In genomic region chr3:49869525-49870126, GRCh38 we compare ENCODE assay signal across 9 cellular contexts. TPM values are rescaled to one million over a fixed set of nuclear protein-coding genes. Genes with fewer than 3 reads are reported as not detected.
DNase-seq lines count a peak whose midpoint lies in the region; ATAC-seq, FAIRE-seq and TF ChIP-seq lines count a peak whose summit lies in the region.
"Had no signal": no experiment of that assay in that cellular context is flagged by ENCODE, and none has a peak within 500 bp of the region (broad histone marks: within the 10 kb centered on the region; RNA-seq: fewer than 3 reads in every experiment).

CAMKV (minus strand) TSS chr3:49869906; CDS start chr3:49862388, 7,518 bp downstream.

- intact Hi-C loops in pancreas (cut with DNase I), result no loop called here

- H3K4me1 ChIP-seq in cardiac muscle cell (ENCODE audit: low read depth), result peaks cover 9% of the 10 kb centered on the region
- peaks cover 0 to 14% of the 10 kb centered on the region in 2 donors for H3K4me1 ChIP-seq in right atrium auricular region
- H3K4me1 ChIP-seq in ectodermal cell (ENCODE audit: control insufficient read depth, insufficient read depth, low read length), result peaks cover 42% of the 10 kb centered on the region
- H3K4me1 ChIP-seq in pancreas, result peaks cover 0 to 4% (median 0%) of the 10 kb centered on the region in 3 donors

- no peak within 1 kb of the TSS for H2AFZ ChIP-seq in SU-DHL-6 (ENCODE audit: low read depth, low read length, severe bottlenecking)

- ATAC-seq in pancreas (peak; percentile 48 to 65 (median 56)), GM18907 (IDR thresholded peaks at IDR 0.05; ENCODE audit: unreplicated experiment) (no peak), HG03571 (IDR thresholded peaks at IDR 0.05; ENCODE audit: unreplicated experiment) (no peak)

- H3K9ac ChIP-seq in SU-DHL-6 (ENCODE audit: low read length), result no peak within 1 kb of the TSS

- peak within 1 kb of the TSS; percentile 20 for H3K4me3 ChIP-seq in cardiac muscle cell
- H3K4me3 ChIP-seq in right atrium auricular region, result peak within 1 kb of the TSS in 1 of 2 donors; percentile 43
- no peak within 1 kb of the TSS for H3K4me3 ChIP-seq in SU-DHL-6 (ENCODE audit: insufficient read depth, low read length, poor library complexity, severe bottlenecking)
- peak within 1 kb of the TSS; percentile 54 for H3K4me3 ChIP-seq in ectodermal cell (ENCODE audit: insufficient read depth, low read depth, low read length)
- peak within 1 kb of the TSS in 2 of 4 donors; percentile 25 to 50 for H3K4me3 ChIP-seq in pancreas

- no peaks in the 10 kb centered on the region for H3K36me3 ChIP-seq in cardiac muscle cell
- no peaks in the 10 kb centered on the region for H3K36me3 ChIP-seq in right atrium auricular region
- no peaks in the 10 kb centered on the region for H3K36me3 ChIP-seq in SU-DHL-6 (ENCODE audit: low read length)
- H3K36me3 ChIP-seq in ectodermal cell (ENCODE audit: control insufficient read depth, insufficient read depth, low read length), result no peaks in the 10 kb centered on the region
- H3K36me3 ChIP-seq in pancreas, result no peaks in the 10 kb centered on the region

- no peaks in the 10 kb centered on the region for H3K9me2 ChIP-seq in SU-DHL-6 (replicated peaks; ENCODE audit: insufficient read depth, low read length)

- H3K27ac ChIP-seq in cardiac muscle cell (no peak within 1 kb of the TSS), right atrium auricular region (no peak within 1 kb of the TSS), SU-DHL-6 (ENCODE audit: low read depth, low read length) (no peak within 1 kb of the TSS), ectodermal cell (ENCODE audit: insufficient read depth, low read depth, low read length, poor library complexity, severe bottlenecking) (no peak within 1 kb of the TSS), pancreas (no peak within 1 kb of the TSS)

- DNase-seq in cardiac muscle cell (ENCODE audit: low read depth in 1 of 2, low spot score in 1 of 2), result peak in 1 of 2 donors; percentile 44
- DNase-seq in right atrium auricular region (ENCODE audit: low spot score), result no peak
- peak in 1 of 6 donors; percentile 70 for DNase-seq in pancreas
- DNase-seq in SHP77 treated with DMSO at 0.1 percent for 48 hours (lab: John Stamatoyannopoulos, UW), result no peak

- H3K79me2 ChIP-seq in SU-DHL-6 (ENCODE audit: insufficient read depth, low read length), result no peaks in the 10 kb centered on the region

- peak within 1 kb of the TSS; percentile 39 for H3K4me2 ChIP-seq in SU-DHL-6 (ENCODE audit: low read depth, low read length, poor library complexity, severe bottlenecking)

- H3F3A ChIP-seq in SU-DHL-6 (ENCODE audit: insufficient read depth), result no peaks in the 10 kb centered on the region

- no peaks in the 10 kb centered on the region for H4K20me1 ChIP-seq in SU-DHL-6 (ENCODE audit: low read depth, low read length)

- TF ChIP-seq CTCF in cardiac muscle cell (IDR thresholded peaks at IDR 0.05; ENCODE audit: low read depth, low read length) (no peak), right atrium auricular region (IDR thresholded peaks at IDR 0.05) (no peak), SU-DHL-6 (IDR thresholded peaks at IDR 0.05; ENCODE audit: insufficient read depth, low read length, poor library complexity, severe bottlenecking) (no peak), pancreas (IDR thresholded peaks at IDR 0.05) (no peak)

- H3K27me3 ChIP-seq in cardiac muscle cell (peaks cover 37% of the 10 kb centered on the region), right atrium auricular region (peaks cover 9 to 19% of the 10 kb centered on the region in 2 donors), SU-DHL-6 (ENCODE audit: low read length) (no peaks in the 10 kb centered on the region), ectodermal cell (ENCODE audit: control insufficient read depth, insufficient read depth, low read length, poor library complexity, severe bottlenecking) (peaks cover 16% of the 10 kb centered on the region), pancreas (no peaks in the 10 kb centered on the region)

- no peak for FAIRE-seq in pancreas (lab: Jason Lieb, UNC)
- FAIRE-seq: GM18507 had no signal

- 0 to 1% methylated on average over 59 of the region's 59 CpGs for WGBS in ectodermal cell, 2 experiments
- WGBS in pancreas, 2 donors, result 1 to 2% methylated on average over 48 to 59 of the region's 59 CpGs

- H3K9me3 ChIP-seq in cardiac muscle cell (ENCODE audit: low read depth) (no peaks in the 10 kb centered on the region), right atrium auricular region (no peaks in the 10 kb centered on the region), SU-DHL-6 (ENCODE audit: insufficient read depth, low read length) (no peaks in the 10 kb centered on the region), ectodermal cell (ENCODE audit: control insufficient read depth, low read length) (no peaks in the 10 kb centered on the region), pancreas (no peaks in the 10 kb centered on the region)

RNA-seq across cellular contexts. Expression of gene CAMKV, which starts in this region (rescaled TPM):
- total RNA-seq in cardiac muscle cell (0.09 and 0.32 TPM in 2 replicates), right atrium auricular region (not detected), pancreas (under 1 TPM in 2 of 6 donors, not detected in 4; 0.19 to 0.22 TPM)
- polyA plus RNA-seq in cardiac muscle cell (0.34 TPM in 1 of 2 replicates, not detected in the other), pancreas (under 1 TPM in 1 of 2 donors, not detected in 1; 0.42 TPM)
- polyA plus RNA-seq in ectodermal cell (2013, experiment 1 of 4), result 24.3 TPM
- 22.4 TPM for polyA plus RNA-seq in ectodermal cell (2013, experiment 2 of 4)
- polyA plus RNA-seq in ectodermal cell (2013, experiment 3 of 4), result 24.6 TPM
- polyA plus RNA-seq in ectodermal cell (2013, experiment 4 of 4), result 24.0 TPM

Comparison
In these comparisons a context has a peak if more than half of its experiments do, and no peak if none do; other contexts are left out.
1. Peak in ATAC-seq in pancreas; RNA of the gene not detected or under 1 TPM.